19 cellular contexts compared by ENCODE assay signal in genomic region chr1:212310383-212310782, GRCh38. TPM values are rescaled to one million over a fixed set of nuclear protein-coding genes. Genes with fewer than 3 reads are reported as not detected.
DNase-seq lines count a peak whose midpoint lies in the region; ATAC-seq and TF ChIP-seq lines count a peak whose summit lies in the region.
"Had no signal": no experiment of that assay in that cellular context is flagged by ENCODE, and none has a peak within 500 bp of the region (broad histone marks: within the 10 kb centered on the region; RNA-seq: fewer than 3 reads in every experiment).

No MANE protein-coding gene starts in this region.

- H3K9me3 ChIP-seq in CD8-positive, alpha-beta T cell (ENCODE audit: low read length) = no peaks in the 10 kb centered on the region
- no peaks in the 10 kb centered on the region for H3K9me3 ChIP-seq in HUES48 (ENCODE audit: control insufficient read depth, insufficient read depth, low read length)
- H3K9me3 ChIP-seq in body of pancreas = no peaks in the 10 kb centered on the region
- H3K9me3 ChIP-seq in neutrophil = no peaks in the 10 kb centered on the region
- H3K9me3 ChIP-seq: gastroesophageal sphincter had no signal

- peaks cover 60% of the 10 kb centered on the region for H3K4me1 Mint-ChIP-seq in CD8-positive, alpha-beta T cell (ENCODE audit: low read depth)

- no peak overlapping the region for H3K4me3 ChIP-seq in CD8-positive, alpha-beta T cell (ENCODE audit: low read depth, low read length)
- no peak overlapping the region; the same call in 1 of the 2 replicates for H3K4me3 ChIP-seq in HUES48 (ENCODE audit: low read depth, low read length)
- H3K4me3 ChIP-seq in body of pancreas = no peak overlapping the region
- H3K4me3 ChIP-seq in neutrophil (ENCODE audit: low read depth in 1 of 2, low read length in 1 of 2) = no peak overlapping the region
- H3K4me3 ChIP-seq: gastroesophageal sphincter, tibial nerve had no signal

- no peaks in the 10 kb centered on the region for H3K27me3 ChIP-seq in CD8-positive, alpha-beta T cell (ENCODE audit: insufficient read depth, low read length)
- H3K27me3 ChIP-seq in HUES48 (ENCODE audit: control insufficient read depth, insufficient read depth, low read length) (no peaks in the 10 kb centered on the region), body of pancreas (no peaks in the 10 kb centered on the region), neutrophil (no peaks in the 10 kb centered on the region)
- H3K27me3 ChIP-seq: gastroesophageal sphincter, tibial nerve had no signal

- H3K4me3 Mint-ChIP-seq in CD8-positive, alpha-beta T cell = no peak overlapping the region
- H3K4me3 Mint-ChIP-seq: T-cell had no signal

- TF ChIP-seq CTCF in CD8-positive, alpha-beta T cell (IDR thresholded peaks at IDR 0.05) = no peak
- TF ChIP-seq CTCF in body of pancreas (IDR thresholded peaks at IDR 0.05) (no peak), neutrophil (IDR thresholded peaks at IDR 0.05) (no peak)

- no peak for ATAC-seq in CD8-positive, alpha-beta T cell
- ATAC-seq in body of pancreas = no peak
- ATAC-seq: gastroesophageal sphincter, T-cell had no signal

- peak overlapping the region; percentile 29 for H3K27ac Mint-ChIP-seq in CD8-positive, alpha-beta T cell

- H3K9ac ChIP-seq in HUES48 (ENCODE audit: low read depth, low read length) = no peak overlapping the region

- WGBS in body of pancreas, 2 donors = 66 to 79% methylated on average over 3 of the region's 3 CpGs

- peaks cover 3% of the 10 kb centered on the region for H3K36me3 ChIP-seq in CD8-positive, alpha-beta T cell (ENCODE audit: insufficient read depth, low read length)
- H3K36me3 ChIP-seq in HUES48 (ENCODE audit: control insufficient read depth, insufficient read depth, low read length) = no peaks in the 10 kb centered on the region
- H3K36me3 ChIP-seq in body of pancreas (replicated peaks in 1 of 2; ENCODE audit: insufficient read depth in 1 of 2, low read depth in 2 of 2) = no peaks in the 10 kb centered on the region
- peaks cover 4% of the 10 kb centered on the region for H3K36me3 ChIP-seq in neutrophil
- H3K36me3 ChIP-seq: gastroesophageal sphincter had no signal

- H3K4me1 ChIP-seq in CD8-positive, alpha-beta T cell (ENCODE audit: insufficient read depth, low read length) = peaks cover 20% of the 10 kb centered on the region
- H3K4me1 ChIP-seq in HUES48 (ENCODE audit: control insufficient read depth, insufficient read depth, low read length) = peaks cover 20% of the 10 kb centered on the region
- peaks cover 32% of the 10 kb centered on the region for H3K4me1 ChIP-seq in body of pancreas
- H3K4me1 ChIP-seq in neutrophil (ENCODE audit: control insufficient read depth in 1 of 2, insufficient read depth in 1 of 2, low read depth in 1 of 2, low read length in 1 of 2) = peaks cover 44 to 63% of the 10 kb centered on the region in 2 experiments

- H3K27ac ChIP-seq in CD8-positive, alpha-beta T cell (ENCODE audit: low read depth, low read length) = no peak overlapping the region
- H3K27ac ChIP-seq in HUES48 (ENCODE audit: low read depth, low read length) (peak overlapping the region; percentile 83), body of pancreas (peak overlapping the region; percentile 5 to 50 (median 48)), neutrophil (peak overlapping the region; percentile 75)

- no peak for DNase-seq in CD8-positive, alpha-beta T cell
- DNase-seq in body of pancreas = no peak
- DNase-seq in H4 (ENCODE audit: low spot score) = no peak
- DNase-seq in posterior vena cava (ENCODE audit: low spot score) = no peak
- no peak for DNase-seq in NCI-H1048 (lab: John Stamatoyannopoulos, UW)
- DNase-seq in NCI-H446 treated with DMSO at 0.1 percent for 48 hours (lab: John Stamatoyannopoulos, UW) = no peak
- DNase-seq: activated CD4-positive, alpha-beta T cell treated with anti-CD3 and anti-CD28 coated beads for 48 hours; activated gamma-delta T cell; DMS79 treated with DMSO at 0.1 percent for 48 hours; erythroblast; NCI-H774; posterior cingulate gyrus; SHP77 treated with DMSO at 0.1 percent for 48 hours; stimulated activated naive CD4-positive, alpha-beta T cell; T-cell had no signal

- H3K9me3 Mint-ChIP-seq in CD8-positive, alpha-beta T cell = peaks cover 7% of the 10 kb centered on the region

- H3K36me3 Mint-ChIP-seq in CD8-positive, alpha-beta T cell = peaks cover 57% of the 10 kb centered on the region

- POLR2A ChIA-PET in CD8-positive, alpha-beta T cell (lab: Charles Lee) = no interaction called here

- intact Hi-C loops in CD8-positive, alpha-beta T cell (cut with DNase I, micrococcal nuclease) = no loop called here
- intact Hi-C loops in body of pancreas (cut with DNase I) (no loop called here), posterior vena cava (cut with DNase I) (no loop called here)

- TF ChIP-seq POLR2A in body of pancreas (IDR thresholded peaks at IDR 0.05) = no peak

- CTCF ChIA-PET in CD8-positive, alpha-beta T cell (lab: Charles Lee) = interaction anchor here (0.7 to 1.5 kb wide), 2 partner anchors 19 to 58 kb away, joined by 3 to 4 read pairs; no protein-coding TSS in a partner anchor

- no peaks in the 10 kb centered on the region for H3K27me3 Mint-ChIP-seq in CD8-positive, alpha-beta T cell (ENCODE audit: low read depth)
- H3K27me3 Mint-ChIP-seq: T-cell had no signal

RNA-seq across cellular contexts. Expression of gene PPP2R5A, which starts 25.2 kb away (rescaled TPM):
- 10 to 100 TPM; 57.8 to 60.5 TPM for total RNA-seq in CD8-positive, alpha-beta T cell
- total RNA-seq in body of pancreas (10 to 100 TPM; 30.3 to 32.7 TPM), posterior vena cava (10 to 100 TPM; 38.5 to 47.2 TPM)
- 15.1 and 18.4 TPM in 2 replicates for total RNA-seq in H4 (2014; rRNA removed; shearing (Covaris generic))
